ENCODE assay signal across 1 cellular context in the genomic region with DNA sequence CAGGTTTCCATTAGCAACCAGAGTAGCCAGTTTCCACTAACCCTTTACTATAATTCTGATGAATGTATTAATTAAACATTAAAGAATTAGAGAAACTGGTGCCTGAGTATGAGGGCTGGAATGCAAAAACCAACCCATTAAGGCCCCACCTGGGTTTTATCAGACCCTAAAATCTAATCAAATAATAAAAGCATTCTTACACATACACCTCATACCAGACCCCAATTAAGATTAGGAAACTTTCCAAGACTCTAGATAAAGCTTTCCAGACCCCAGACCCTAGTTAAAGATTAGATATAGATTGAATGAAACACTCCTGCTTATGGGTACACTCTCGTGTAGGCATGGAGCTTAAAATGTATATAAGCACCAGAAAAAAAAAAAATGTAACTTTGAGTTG.
A peak's percentile ranks its signal among the peaks of the same experiment; 100 is the strongest.
TF ChIP-seq lines count a peak whose summit lies in the region.

No MANE protein-coding gene starts in this region.

TF ChIP-seq in SK-N-SH treated with all-trans-retinoic acid at 6 μM for 48 hours, 23 proteins besides CTCF, POLR2A, EP300 and RAD21 (continued from another document):
- TF ChIP-seq, protein P1, sequence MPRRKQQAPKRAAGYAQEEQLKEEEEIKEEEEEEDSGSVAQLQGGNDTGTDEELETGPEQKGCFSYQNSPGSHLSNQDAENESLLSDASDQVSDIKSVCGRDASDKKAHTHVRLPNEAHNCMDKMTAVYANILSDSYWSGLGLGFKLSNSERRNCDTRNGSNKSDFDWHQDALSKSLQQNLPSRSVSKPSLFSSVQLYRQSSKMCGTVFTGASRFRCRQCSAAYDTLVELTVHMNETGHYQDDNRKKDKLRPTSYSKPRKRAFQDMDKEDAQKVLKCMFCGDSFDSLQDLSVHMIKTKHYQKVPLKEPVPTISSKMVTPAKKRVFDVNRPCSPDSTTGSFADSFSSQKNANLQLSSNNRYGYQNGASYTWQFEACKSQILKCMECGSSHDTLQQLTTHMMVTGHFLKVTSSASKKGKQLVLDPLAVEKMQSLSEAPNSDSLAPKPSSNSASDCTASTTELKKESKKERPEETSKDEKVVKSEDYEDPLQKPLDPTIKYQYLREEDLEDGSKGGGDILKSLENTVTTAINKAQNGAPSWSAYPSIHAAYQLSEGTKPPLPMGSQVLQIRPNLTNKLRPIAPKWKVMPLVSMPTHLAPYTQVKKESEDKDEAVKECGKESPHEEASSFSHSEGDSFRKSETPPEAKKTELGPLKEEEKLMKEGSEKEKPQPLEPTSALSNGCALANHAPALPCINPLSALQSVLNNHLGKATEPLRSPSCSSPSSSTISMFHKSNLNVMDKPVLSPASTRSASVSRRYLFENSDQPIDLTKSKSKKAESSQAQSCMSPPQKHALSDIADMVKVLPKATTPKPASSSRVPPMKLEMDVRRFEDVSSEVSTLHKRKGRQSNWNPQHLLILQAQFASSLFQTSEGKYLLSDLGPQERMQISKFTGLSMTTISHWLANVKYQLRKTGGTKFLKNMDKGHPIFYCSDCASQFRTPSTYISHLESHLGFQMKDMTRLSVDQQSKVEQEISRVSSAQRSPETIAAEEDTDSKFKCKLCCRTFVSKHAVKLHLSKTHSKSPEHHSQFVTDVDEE (CRISPR knock-in tag; IDR thresholded peaks at IDR 0.05) = peak; percentile 71
